8 cellular contexts compared by ENCODE assay signal in the genomic region with DNA sequence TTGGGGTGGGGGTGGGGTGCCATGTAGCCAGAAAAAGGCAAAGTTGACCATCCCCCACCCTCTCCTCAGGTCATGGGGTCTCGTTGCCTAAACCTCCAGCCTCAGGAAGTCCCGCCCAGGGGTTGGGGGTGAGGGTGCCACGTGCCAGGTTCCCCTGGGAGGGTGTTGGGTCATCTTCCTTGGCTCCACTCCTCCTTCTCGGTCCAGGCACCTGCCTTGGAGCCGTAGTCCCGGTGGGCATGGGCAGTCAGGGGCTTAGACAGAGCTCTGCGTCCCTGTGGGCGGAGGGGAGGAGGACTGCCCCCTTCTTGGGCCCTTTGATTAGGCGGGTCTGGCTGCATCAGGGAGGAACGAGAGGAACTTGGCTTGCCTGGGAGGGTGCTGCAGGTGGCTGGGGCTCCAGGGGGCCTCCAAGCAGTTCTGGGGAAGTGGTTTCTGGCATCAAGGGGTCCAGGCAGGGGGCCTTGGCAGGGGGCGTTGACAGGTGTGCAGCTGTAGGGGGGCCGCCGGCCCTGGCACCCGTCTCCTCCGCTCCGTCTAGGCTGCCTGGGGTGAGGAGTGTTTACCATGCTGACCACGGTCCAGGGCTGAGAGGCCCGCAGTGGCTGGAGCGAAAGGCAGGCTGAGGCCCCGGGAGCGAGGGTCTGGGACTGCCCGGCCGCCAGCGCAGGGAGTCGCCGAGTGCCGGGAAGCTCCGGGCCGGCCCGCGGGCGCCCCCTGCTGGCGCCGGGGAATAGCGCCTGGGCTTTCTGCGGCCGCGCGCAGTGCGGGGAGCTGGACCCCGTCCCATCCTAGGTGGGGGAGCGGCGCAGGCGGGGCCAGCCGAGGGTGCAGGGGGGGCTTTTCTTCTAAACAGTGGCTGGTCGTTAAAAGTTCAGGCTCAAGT. TPM values are rescaled to one million over a fixed set of nuclear protein-coding genes. Genes with fewer than 3 reads are reported as not detected.
DNase-seq lines count a peak whose midpoint lies in the region; ATAC-seq and TF ChIP-seq lines count a peak whose summit lies in the region.

No MANE protein-coding gene starts in this region.

- peaks cover 57% of the 10 kb centered on the region for H3K4me1 Mint-ChIP-seq in activated CD4-positive, alpha-beta T cell treated with anti-CD3 and anti-CD28 coated beads, Interleukin-2, amount 10 ng/mL, durations not matched to agents 7 days and 5 days

- CTCF ChIA-PET in activated CD4-positive, alpha-beta T cell treated with anti-CD3 and anti-CD28 coated beads, Interleukin-2, amount 10 ng/mL, durations not matched to agents 7 days and 5 days (lab: Charles Lee) = interaction anchor here (0.5 to 28.3 kb wide), 28 partner anchors 13 to 872 kb away, joined by 3 to 1058 read pairs (median 3); a partner anchor contains a TSS

- H3K27me3 ChIP-seq in duodenal mucosa (ENCODE audit: control insufficient read depth in 1 of 2, insufficient read depth in 2 of 2, low read length in 2 of 2) (no peaks in the 10 kb centered on the region), left lung (no peaks in the 10 kb centered on the region)

- TF ChIP-seq CTCF in left lung (IDR thresholded peaks at IDR 0.05) = peak; percentile 99 to 100

- H3K4me3 Mint-ChIP-seq in activated CD4-positive, alpha-beta T cell treated with anti-CD3 and anti-CD28 coated beads, Interleukin-2, amount 10 ng/mL, durations not matched to agents 7 days and 5 days = peak overlapping the region; percentile 78

- no peaks in the 10 kb centered on the region for H3K27me3 Mint-ChIP-seq in activated CD4-positive, alpha-beta T cell treated with anti-CD3 and anti-CD28 coated beads, Interleukin-2, amount 10 ng/mL, durations not matched to agents 7 days and 5 days

- H3K4me3 ChIP-seq in duodenal mucosa (ENCODE audit: low read depth in 1 of 2, low read length in 2 of 2) = peak overlapping the region; percentile 75 to 85
- peak overlapping the region; percentile 61 to 68 for H3K4me3 ChIP-seq in left lung

- POLR2A ChIA-PET in activated CD4-positive, alpha-beta T cell treated with anti-CD3 and anti-CD28 coated beads, Interleukin-2, amount 10 ng/mL, durations not matched to agents 7 days and 5 days (lab: Charles Lee) = interaction anchor here (1.0 to 2.1 kb wide), 3 partner anchors 10 to 30 kb away, joined by 5 to 11 read pairs (median 10); a partner anchor contains a TSS

- intact Hi-C loops in left lung (cut with DNase I) = no loop called here

- peak overlapping the region; percentile 78 for H3K27ac Mint-ChIP-seq in activated CD4-positive, alpha-beta T cell treated with anti-CD3 and anti-CD28 coated beads, Interleukin-2, amount 10 ng/mL, durations not matched to agents 7 days and 5 days

- H3K27ac ChIP-seq in duodenal mucosa (ENCODE audit: low read depth, low read length) (peak overlapping the region; percentile 39), left lung (peak overlapping the region; percentile 62 to 80)

- DNase-seq in NCI-H1436 (lab: John Stamatoyannopoulos, UW) = peak; percentile 26
- no peak for DNase-seq in NCI-H1436 treated with DMSO at 0.1 percent for 48 hours (lab: John Stamatoyannopoulos, UW)
- DNase-seq in NCI-H226 = peak; percentile 33
- DNase-seq in activated CD4-positive, alpha-beta T cell treated with anti-CD3 and anti-CD28 coated beads, Interleukin-2, amount 10 ng/mL, durations not matched to agents 7 days and 5 days = peak; percentile 60
- peak; percentile 68 to 95 for DNase-seq in left lung
- DNase-seq in stimulated activated CD8-positive, alpha-beta memory T cell treated with anti-CD3 and anti-CD28 coated beads, Interleukin-15, amount 100 ng/mL, for 24 hours (ENCODE audit: low read depth) = peak; percentile 56

- peak overlapping the region; percentile 60 to 65 for H3K9ac ChIP-seq in duodenal mucosa (ENCODE audit: low read depth in 1 of 2, low read length in 2 of 2)

- no peaks in the 10 kb centered on the region for H3K9me3 ChIP-seq in duodenal mucosa (ENCODE audit: control insufficient read depth in 1 of 2, low read length in 2 of 2)
- H3K9me3 ChIP-seq in left lung = no peaks in the 10 kb centered on the region

- H3K9me3 Mint-ChIP-seq in activated CD4-positive, alpha-beta T cell treated with anti-CD3 and anti-CD28 coated beads, Interleukin-2, amount 10 ng/mL, durations not matched to agents 7 days and 5 days = no peaks in the 10 kb centered on the region

- peaks cover 18 to 67% of the 10 kb centered on the region in 2 donors for H3K36me3 ChIP-seq in duodenal mucosa (ENCODE audit: control insufficient read depth in 1 of 2, insufficient read depth in 2 of 2, low read length in 2 of 2)
- peaks cover 0 to 65% of the 10 kb centered on the region in 2 donors for H3K36me3 ChIP-seq in left lung

- H3K36me3 Mint-ChIP-seq in activated CD4-positive, alpha-beta T cell treated with anti-CD3 and anti-CD28 coated beads, Interleukin-2, amount 10 ng/mL, durations not matched to agents 7 days and 5 days (ENCODE audit: low read depth) = peaks cover 45% of the 10 kb centered on the region

- ATAC-seq in HG02763 (IDR thresholded peaks at IDR 0.05; ENCODE audit: unreplicated experiment) (peak; percentile 60), left lung (peak; percentile 96)

- H3K4me1 ChIP-seq in duodenal mucosa (ENCODE audit: control insufficient read depth in 1 of 2, insufficient read depth in 2 of 2, low read length in 2 of 2) = peaks cover 40 to 41% of the 10 kb centered on the region in 2 donors
- peaks cover 28 to 63% of the 10 kb centered on the region in 2 donors for H3K4me1 ChIP-seq in left lung

RNA-seq across cellular contexts. Expression of a gene that starts 7.9 kb away (rescaled TPM):
- total RNA-seq in activated CD4-positive, alpha-beta T cell treated with anti-CD3 and anti-CD28 coated beads, Interleukin-2, amount 10 ng/mL, durations not matched to agents 7 days and 5 days = 10 to 100 TPM; 32.6 to 34.1 TPM
- 10 to 100 TPM; 18.9 to 23.4 TPM for total RNA-seq in left lung

RNA-seq across cellular contexts. Expression of a gene that starts 18.2 kb away (rescaled TPM):
- total RNA-seq in activated CD4-positive, alpha-beta T cell treated with anti-CD3 and anti-CD28 coated beads, Interleukin-2, amount 10 ng/mL, durations not matched to agents 7 days and 5 days = 100 to 1,000 TPM; 132 to 148 TPM
- total RNA-seq in left lung = 10 to 100 TPM; 37.6 to 48.3 TPM

RNA-seq across cellular contexts. Expression of a gene that starts 47.0 kb away (rescaled TPM):
- total RNA-seq in activated CD4-positive, alpha-beta T cell treated with anti-CD3 and anti-CD28 coated beads, Interleukin-2, amount 10 ng/mL, durations not matched to agents 7 days and 5 days = not detected
- 1 to 10 TPM in 1 of 2 donors, under 1 TPM in 1; 0.85 to 2.1 TPM for total RNA-seq in left lung
